ENCODE assay signal across 24 cellular contexts in the genomic region with DNA sequence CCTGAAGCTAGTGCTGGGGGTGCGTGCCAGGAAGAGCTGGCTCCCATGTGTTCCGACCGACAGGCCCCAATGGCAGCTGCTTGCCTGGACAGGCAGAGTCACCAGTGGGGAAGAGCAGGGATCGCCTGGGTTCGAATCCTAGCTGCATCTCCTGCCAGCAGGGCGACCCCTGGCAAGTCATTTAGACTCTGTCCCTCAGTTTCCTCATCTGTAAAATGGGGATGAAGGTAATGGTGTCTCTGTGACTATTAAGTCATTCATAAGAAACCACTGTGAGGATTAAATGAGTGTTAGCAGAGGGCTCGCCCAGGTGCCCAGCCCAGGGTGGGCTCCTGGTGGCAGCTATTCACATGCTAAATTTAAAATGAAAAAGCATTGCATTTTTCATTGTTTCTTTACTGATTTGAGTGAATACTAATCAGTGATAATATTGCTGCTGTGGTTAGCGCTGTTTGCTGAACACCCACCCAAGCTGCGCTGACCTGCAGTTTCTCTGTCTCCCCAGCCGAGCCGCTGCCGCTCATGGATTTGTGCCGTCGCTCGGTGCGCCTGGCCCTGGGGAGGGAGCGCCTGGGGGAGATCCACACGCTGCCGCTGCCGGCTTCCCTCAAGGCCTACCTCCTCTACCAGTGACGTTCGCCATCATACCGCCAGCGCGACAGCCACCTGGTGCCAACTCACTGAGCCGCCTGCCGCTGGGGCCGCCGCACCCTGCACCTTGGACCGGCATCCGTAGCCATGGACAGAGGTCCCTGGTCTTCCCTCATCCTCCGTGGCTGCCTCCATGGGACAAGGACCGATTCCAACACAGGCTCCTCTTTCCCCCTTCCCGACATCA.
DNase-seq lines count a peak whose midpoint lies in the region; ATAC-seq and TF ChIP-seq lines count a peak whose summit lies in the region.
"Had no signal": no experiment of that assay in that cellular context is flagged by ENCODE, and none has a peak within 500 bp of the region (broad histone marks: within the 10 kb centered on the region; RNA-seq: fewer than 3 reads in every experiment).

No MANE protein-coding gene starts in this region.

- no peak for TF ChIP-seq EP300 in esophagus muscularis mucosa (IDR thresholded peaks at IDR 0.05)

- no peak overlapping the region for H2BK120ac ChIP-seq in neuronal stem cell (ENCODE audit: low read depth, low read length)

- no peak overlapping the region for H2BK5ac ChIP-seq in neuronal stem cell (ENCODE audit: low read length)

- H2AFZ ChIP-seq in neuronal stem cell (ENCODE audit: low read length), result no peak overlapping the region

- no peaks in the 10 kb centered on the region for H3K9me3 ChIP-seq in BLaER1 treated with 17β-estradiol and CSF1 and Interleukin-3, amounts not matched to agents 10 nM and 100 nM (replicated peaks in 1 of 11)
- H3K9me3 ChIP-seq in esophagus muscularis mucosa, result no peaks in the 10 kb centered on the region
- H3K9me3 ChIP-seq in neuronal stem cell (replicated peaks in 1 of 2; ENCODE audit: control insufficient read depth in 2 of 2, insufficient read depth in 1 of 2, low read depth in 1 of 2, low read length in 2 of 2), result no peaks in the 10 kb centered on the region
- H3K9me3 ChIP-seq: A549, Caco-2, SJSA1 had no signal

- H3K36me3 ChIP-seq in BLaER1 treated with 17β-estradiol and CSF1 and Interleukin-3, amounts not matched to agents 10 nM and 100 nM, result peaks cover 0 to 20% (median 0%) of the 10 kb centered on the region in 11 experiments; a peak in 7 of 22 replicates
- H3K36me3 ChIP-seq in esophagus muscularis mucosa (peaks cover 8 to 27% (median 17%) of the 10 kb centered on the region in 4 donors), neuronal stem cell (replicated peaks in 1 of 2; ENCODE audit: control insufficient read depth in 2 of 2, insufficient read depth in 2 of 2, low read length in 2 of 2) (no peaks in the 10 kb centered on the region)

- H2BK15ac ChIP-seq in neuronal stem cell (ENCODE audit: low read length), result no peak overlapping the region

- H3K4me3 Mint-ChIP-seq in stimulated activated effector memory CD8-positive, alpha-beta T cell treated with anti-CD3 and anti-CD28 coated beads, Interleukin-12 subunit alpha, Interleukin-12 subunit beta, amount 100 ng/mL, for 72 hours, result no peak overlapping the region
- H3K4me3 Mint-ChIP-seq: CD8-positive, alpha-beta T cell had no signal

- ATAC-seq in stimulated activated effector memory CD8-positive, alpha-beta T cell treated with anti-CD3 and anti-CD28 coated beads, Interleukin-12 subunit alpha, Interleukin-12 subunit beta, amount 100 ng/mL, for 72 hours, result no peak
- ATAC-seq: CD8-positive, alpha-beta T cell; HCT116; Panc1 had no signal

- no peak overlapping the region for H2AK5ac ChIP-seq in neuronal stem cell (ENCODE audit: low read depth, low read length)

- no peaks in the 10 kb centered on the region for H3K79me1 ChIP-seq in neuronal stem cell (ENCODE audit: low read depth, low read length)

- DNase-seq in RWPE1 (ENCODE audit: low spot score) (no peak), esophagus muscularis mucosa (ENCODE audit: extremely low spot score) (no peak), neuronal stem cell (ENCODE audit: low spot score) (no peak), foreskin fibroblast (no peak), OCI-M1 (lab: John Stamatoyannopoulos, UW) (no peak)
- no peak for DNase-seq in stimulated activated effector memory CD8-positive, alpha-beta T cell treated with anti-CD3 and anti-CD28 coated beads, Interleukin-12 subunit alpha, Interleukin-12 subunit beta, amount 100 ng/mL, for 72 hours (ENCODE audit: low spot score in 2 of 2)
- DNase-seq in stimulated activated naive CD4-positive, alpha-beta T cell treated with Interleukin-2 at 50 U/mL for 16 hours (lab: John Stamatoyannopoulos, UW), result no peak
- DNase-seq: AML-193; Caco-2; CD8-positive, alpha-beta T cell; GOT3; Kasumi-1; MV-4-11; NCI-H1694; NCI-H2029 treated with DMSO at 0.1 percent for 48 hours; NCI-H226; NCI-H510A; NCI-H69 had no signal

- peak overlapping the region; percentile 90 for H3K18ac ChIP-seq in neuronal stem cell (ENCODE audit: low read length)

- CTCF ChIA-PET in RWPE1 (lab: Yijun Ruan, JAX), result interaction anchor here (0.6 kb wide), 1 partner anchor 15 kb away, joined by 3 read pairs; no protein-coding TSS in a partner anchor

- H3K27me3 ChIP-seq in BLaER1 treated with 17β-estradiol and CSF1 and Interleukin-3, amounts not matched to agents 10 nM and 100 nM, result no peaks in the 10 kb centered on the region
- no peaks in the 10 kb centered on the region for H3K27me3 ChIP-seq in esophagus muscularis mucosa
- peaks cover 0 to 32% (median 0%) of the 10 kb centered on the region in 3 experiments for H3K27me3 ChIP-seq in neuronal stem cell (ENCODE audit: control insufficient read depth in 3 of 3, insufficient read depth in 3 of 3, low read depth in 1 of 3, low read length in 3 of 3)
- H3K27me3 ChIP-seq: SJSA1 had no signal

- peaks cover 5% of the 10 kb centered on the region for H3K36me3 Mint-ChIP-seq in stimulated activated effector memory CD8-positive, alpha-beta T cell treated with anti-CD3 and anti-CD28 coated beads, Interleukin-12 subunit alpha, Interleukin-12 subunit beta, amount 100 ng/mL, for 72 hours
- H3K36me3 Mint-ChIP-seq: CD8-positive, alpha-beta T cell had no signal

- no peak overlapping the region for H2BK12ac ChIP-seq in neuronal stem cell (ENCODE audit: low read length)

- peak overlapping the region; percentile 22 for H3K23ac ChIP-seq in neuronal stem cell (ENCODE audit: low read depth, low read length, poor library complexity)

- no peak for TF ChIP-seq POLR2A in esophagus muscularis mucosa (IDR thresholded peaks at IDR 0.05; ENCODE audit: low read depth)

- H3K4me2 ChIP-seq in BLaER1 treated with 17β-estradiol and CSF1 and Interleukin-3, amounts not matched to agents 10 nM and 100 nM, result peak overlapping the region in 7 of 11 experiments; percentile 17 to 83 (median 71); a peak in 10 of 22 replicates
- no peak overlapping the region for H3K4me2 ChIP-seq in neuronal stem cell (ENCODE audit: insufficient read depth, low read length, poor library complexity, severe bottlenecking)
- H3K4me2 ChIP-seq: A549 had no signal

- H3K4me3 ChIP-seq in BLaER1 treated with 17β-estradiol and CSF1 and Interleukin-3, amounts not matched to agents 10 nM and 100 nM, result no peak overlapping the region
- H3K4me3 ChIP-seq in esophagus muscularis mucosa, result no peak overlapping the region
- H3K4me3 ChIP-seq in neuronal stem cell (ENCODE audit: low read length in 2 of 2), result peak overlapping the region in 1 of 2 donors; percentile 48
- no peak overlapping the region for H3K4me3 ChIP-seq in foreskin fibroblast (ENCODE audit: low read depth in 1 of 2, low read length in 2 of 2)
- H3K4me3 ChIP-seq: A549, SJSA1 had no signal

- H3K14ac ChIP-seq in neuronal stem cell (ENCODE audit: low read length), result no peak overlapping the region

- no peaks in the 10 kb centered on the region for H3K4me1 Mint-ChIP-seq in stimulated activated effector memory CD8-positive, alpha-beta T cell treated with anti-CD3 and anti-CD28 coated beads, Interleukin-12 subunit alpha, Interleukin-12 subunit beta, amount 100 ng/mL, for 72 hours

- no peak for TF ChIP-seq CTCF in RWPE1 (conservative IDR thresholded peaks at IDR 0.05; ENCODE audit: low read depth)
- no peak for TF ChIP-seq CTCF in esophagus muscularis mucosa (IDR thresholded peaks at IDR 0.05)
- TF ChIP-seq CTCF in foreskin fibroblast (IDR thresholded peaks at IDR 0.05; ENCODE audit: low read depth, low read length), result no peak

- H4K91ac ChIP-seq in neuronal stem cell (ENCODE audit: low read depth, low read length, poor library complexity), result no peak overlapping the region

- 93% methylated on average over 33 of the region's 34 CpGs for WGBS in esophagus muscularis mucosa
- no CpG with 5 or more reads among the region's 34 CpGs for WGBS in neuronal stem cell (ENCODE audit: extremely low coverage in 2 of 2, insufficient read length in 2 of 2, insufficient replicate concordance in 1 of 2), 2 donors

- H3K4me1 ChIP-seq in BLaER1 treated with 17β-estradiol and CSF1 and Interleukin-3, amounts not matched to agents 10 nM and 100 nM, result peaks cover 30 to 90% (median 74%) of the 10 kb centered on the region in 10 experiments
- peaks cover 30 to 99% (median 90%) of the 10 kb centered on the region in 4 donors for H3K4me1 ChIP-seq in esophagus muscularis mucosa
- H3K4me1 ChIP-seq in neuronal stem cell (ENCODE audit: control insufficient read depth in 2 of 2, insufficient read depth in 1 of 2, low read depth in 1 of 2, low read length in 2 of 2), result peaks cover 0 to 7% of the 10 kb centered on the region in 2 donors
- H3K4me1 ChIP-seq: A549, Caco-2, SJSA1 had no signal

- no peak overlapping the region for H3K4ac ChIP-seq in neuronal stem cell (ENCODE audit: low read length)

- H3K9ac ChIP-seq in BLaER1 treated with 17β-estradiol and CSF1 and Interleukin-3, amounts not matched to agents 10 nM and 100 nM, result no peak overlapping the region
- H3K9ac ChIP-seq in neuronal stem cell (ENCODE audit: low read depth, low read length, poor library complexity), result no peak overlapping the region

- intact Hi-C loops in esophagus muscularis mucosa (cut with DNase I), result loop anchor here (5.0 kb wide), 2 partner anchors 65 to 100 kb away; no protein-coding TSS in a partner anchor

- POLR2A ChIA-PET in RWPE1 (lab: Yijun Ruan, JAX; ENCODE audit: low non-redundant PET), result no interaction called here

- H3K9me3 Mint-ChIP-seq in stimulated activated effector memory CD8-positive, alpha-beta T cell treated with anti-CD3 and anti-CD28 coated beads, Interleukin-12 subunit alpha, Interleukin-12 subunit beta, amount 100 ng/mL, for 72 hours, result no peaks in the 10 kb centered on the region
- H3K9me3 Mint-ChIP-seq: CD8-positive, alpha-beta T cell had no signal

- H3K27ac ChIP-seq in BLaER1 treated with 17β-estradiol and CSF1 and Interleukin-3, amounts not matched to agents 10 nM and 100 nM, result no peak overlapping the region
- H3K27ac ChIP-seq in RWPE1, result peak overlapping the region; percentile 37
- H3K27ac ChIP-seq in esophagus muscularis mucosa (replicated peaks in 1 of 4), result peak overlapping the region; percentile 75 to 95 (median 93)
- no peak overlapping the region for H3K27ac ChIP-seq in neuronal stem cell (replicated peaks; ENCODE audit: low read length)
- H3K27ac ChIP-seq: A549, C4-2B, SJSA1 had no signal

- H3K27ac Mint-ChIP-seq in stimulated activated effector memory CD8-positive, alpha-beta T cell treated with anti-CD3 and anti-CD28 coated beads, Interleukin-12 subunit alpha, Interleukin-12 subunit beta, amount 100 ng/mL, for 72 hours, result no peak overlapping the region
- H3K27ac Mint-ChIP-seq: CD8-positive, alpha-beta T cell had no signal

- peaks cover 0 to 74% (median 40%) of the 10 kb centered on the region in 11 experiments; a peak in 15 of 22 replicates for H4K20me1 ChIP-seq in BLaER1 treated with 17β-estradiol and CSF1 and Interleukin-3, amounts not matched to agents 10 nM and 100 nM

- H4K8ac ChIP-seq in neuronal stem cell (ENCODE audit: low read depth, low read length), result no peak overlapping the region

Comparison
In these comparisons a context has a peak if more than half of its experiments do, and no peak if none do; other contexts are left out.
1. H3K27ac ChIP-seq: peak in RWPE1 (single experiment) and esophagus muscularis mucosa (4 of 4); none in BLaER1 treated with 17β-estradiol and CSF1 and Interleukin-3, amounts not matched to agents 10 nM and 100 nM (0 of 11) and neuronal stem cell (single experiment).